1 cellular context compared by ENCODE assay signal in genomic region chr16:85046957-85047866, GRCh38.
A peak's percentile ranks its signal among the peaks of the same experiment; 100 is the strongest.
TF ChIP-seq lines count a peak whose summit lies in the region.

No MANE protein-coding gene starts in this region.

TF ChIP-seq in HepG2, 621 proteins besides CTCF, POLR2A, EP300 and RAD21 (continued from another document and continues in another):
- TF ChIP-seq ZBTB40 (IDR thresholded peaks at IDR 0.05) (no peak), ZBTB40 (CRISPR knock-in tag; IDR thresholded peaks at IDR 0.05) (0 out of 2 replicates have a peak, but pooled peaks have one; percentile 45), ZNF512B (CRISPR knock-in tag; IDR thresholded peaks at IDR 0.05; ENCODE audit: borderline replicate concordance) (no peak), ZNF569 (CRISPR knock-in tag; IDR thresholded peaks at IDR 0.05; ENCODE audit: borderline replicate concordance) (no peak), E2F2 (CRISPR knock-in tag; IDR thresholded peaks at IDR 0.05; ENCODE audit: borderline replicate concordance) (0 out of 2 replicates have a peak, but pooled peaks have one; percentile 43), ZFP36L1 (CRISPR knock-in tag; IDR thresholded peaks at IDR 0.05) (no peak), PRDM4 (CRISPR knock-in tag; IDR thresholded peaks at IDR 0.05; ENCODE audit: borderline replicate concordance) (no peak), ZNF318 (CRISPR knock-in tag; IDR thresholded peaks at IDR 0.05) (no peak), ZFP1 (CRISPR knock-in tag; IDR thresholded peaks at IDR 0.05) (no peak), PHF20 (CRISPR knock-in tag; IDR thresholded peaks at IDR 0.05) (0 out of 2 replicates have a peak, but pooled peaks have one; percentile 46), ZNF564 (CRISPR knock-in tag; IDR thresholded peaks at IDR 0.05) (no peak), ZSCAN29 (CRISPR knock-in tag; conservative IDR thresholded peaks at IDR 0.05) (no peak), ZNF766 (CRISPR knock-in tag; IDR thresholded peaks at IDR 0.05; ENCODE audit: borderline replicate concordance) (0 out of 2 replicates have a peak, but pooled peaks have one; percentile 28), ZNF446 (CRISPR knock-in tag; IDR thresholded peaks at IDR 0.05) (no peak), ZNF12 (CRISPR knock-in tag; IDR thresholded peaks at IDR 0.05) (0 out of 2 replicates have a peak, but pooled peaks have one; percentile 12), KAT8 (CRISPR knock-in tag; IDR thresholded peaks at IDR 0.05) (peak; percentile 51; the same call in 1 of the 2 replicates), DRAP1 (CRISPR knock-in tag; IDR thresholded peaks at IDR 0.05) (peak; percentile 31; the same call in 1 of the 2 replicates), ZNF687 (CRISPR knock-in tag; IDR thresholded peaks at IDR 0.05) (peak; percentile 60), SNAPC2 (CRISPR knock-in tag; IDR thresholded peaks at IDR 0.05) (0 out of 2 replicates have a peak, but pooled peaks have one; percentile 38)
